Comparison of ENCODE assay signal across 8 cellular contexts in the genomic region with DNA sequence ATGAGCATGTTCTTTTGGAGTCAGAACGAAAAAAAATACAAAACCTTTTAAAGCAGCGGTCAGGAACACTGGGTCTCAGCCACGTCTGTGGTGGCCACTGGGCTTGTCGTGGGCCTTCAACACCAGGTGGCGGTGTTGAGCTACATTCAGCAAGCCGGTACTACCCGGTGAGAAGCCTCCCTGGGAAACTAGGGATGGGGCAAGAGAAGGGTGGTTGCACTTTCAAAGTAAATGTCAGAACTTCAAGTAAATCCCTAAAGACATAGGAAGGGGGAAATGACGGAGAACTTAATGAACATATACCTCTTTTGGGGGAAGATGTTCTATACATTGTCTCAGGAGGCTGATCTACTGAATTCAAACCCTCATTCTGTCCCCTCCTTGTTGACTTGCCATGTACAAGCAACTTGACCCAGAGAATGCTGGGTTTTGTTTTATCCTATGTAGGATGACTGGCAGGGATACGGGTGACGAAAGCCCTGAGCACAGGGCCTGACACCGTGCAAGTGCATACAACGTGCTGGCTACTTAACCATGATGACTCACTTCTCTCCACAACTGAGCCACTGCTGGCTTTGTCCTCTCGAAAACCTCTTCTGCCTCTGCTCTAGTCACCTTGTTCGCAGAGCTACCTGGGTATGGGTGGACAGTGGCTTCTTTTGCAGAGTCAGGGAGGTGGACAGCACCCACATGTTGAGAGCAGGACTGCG. TPM values are rescaled to one million over a fixed set of nuclear protein-coding genes. Genes with fewer than 3 reads are reported as not detected.
DNase-seq lines count a peak whose midpoint lies in the region; ATAC-seq and TF ChIP-seq lines count a peak whose summit lies in the region.

No MANE protein-coding gene starts in this region.

- TF ChIP-seq CTCF in 22Rv1 (IDR thresholded peaks at IDR 0.05) (peak; percentile 92), lower lobe of right lung (IDR thresholded peaks at IDR 0.05) (peak; percentile 95)

- no peaks in the 10 kb centered on the region for H3K36me3 ChIP-seq in lower lobe of right lung

- no peaks in the 10 kb centered on the region for H3K4me1 Mint-ChIP-seq in activated CD4-positive, alpha-beta T cell treated with anti-CD3 and anti-CD28 coated beads, Interleukin-2, amount 10 ng/mL, durations not matched to agents 7 days and 5 days

- peaks cover 5% of the 10 kb centered on the region for H3K27me3 ChIP-seq in lower lobe of right lung (ENCODE audit: low read depth)

- H3K27me3 Mint-ChIP-seq in activated CD4-positive, alpha-beta T cell treated with anti-CD3 and anti-CD28 coated beads, Interleukin-2, amount 10 ng/mL, durations not matched to agents 7 days and 5 days: peaks cover 10% of the 10 kb centered on the region

- no peaks in the 10 kb centered on the region for H3K36me3 Mint-ChIP-seq in activated CD4-positive, alpha-beta T cell treated with anti-CD3 and anti-CD28 coated beads, Interleukin-2, amount 10 ng/mL, durations not matched to agents 7 days and 5 days (ENCODE audit: low read depth)

- no peak overlapping the region for H3K4me3 Mint-ChIP-seq in activated CD4-positive, alpha-beta T cell treated with anti-CD3 and anti-CD28 coated beads, Interleukin-2, amount 10 ng/mL, durations not matched to agents 7 days and 5 days

- no peak overlapping the region for H3K27ac Mint-ChIP-seq in activated CD4-positive, alpha-beta T cell treated with anti-CD3 and anti-CD28 coated beads, Interleukin-2, amount 10 ng/mL, durations not matched to agents 7 days and 5 days

- POLR2A ChIA-PET in activated CD4-positive, alpha-beta T cell treated with anti-CD3 and anti-CD28 coated beads, Interleukin-2, amount 10 ng/mL, durations not matched to agents 7 days and 5 days (lab: Charles Lee): no interaction called here

- CTCF ChIA-PET in activated CD4-positive, alpha-beta T cell treated with anti-CD3 and anti-CD28 coated beads, Interleukin-2, amount 10 ng/mL, durations not matched to agents 7 days and 5 days (lab: Charles Lee): interaction anchor here (0.6 to 2.2 kb wide), 5 partner anchors 9 to 1355 kb away, joined by 3 to 11 read pairs (median 4); no protein-coding TSS in a partner anchor

- H3K9me3 ChIP-seq in lower lobe of right lung: no peaks in the 10 kb centered on the region

- ATAC-seq in GM18498 (IDR thresholded peaks at IDR 0.05; ENCODE audit: unreplicated experiment): peak; percentile 75
- ATAC-seq in HG03108 (IDR thresholded peaks at IDR 0.05; ENCODE audit: unreplicated experiment): peak; percentile 59
- peak; percentile 93 to 94 for ATAC-seq in lower lobe of right lung

- H3K27ac ChIP-seq in 22Rv1 (no peak overlapping the region), lower lobe of right lung (no peak overlapping the region)

- no peak overlapping the region for H3K4me3 ChIP-seq in lower lobe of right lung

- H3K9me3 Mint-ChIP-seq in activated CD4-positive, alpha-beta T cell treated with anti-CD3 and anti-CD28 coated beads, Interleukin-2, amount 10 ng/mL, durations not matched to agents 7 days and 5 days: no peaks in the 10 kb centered on the region

- H3K4me1 ChIP-seq in lower lobe of right lung: no peaks in the 10 kb centered on the region

- DNase-seq in NCI-H526 (lab: John Stamatoyannopoulos, UW): peak; percentile 8 to 71
- peak; percentile 75 for DNase-seq in activated CD4-positive, alpha-beta T cell treated with anti-CD3 and anti-CD28 coated beads, Interleukin-2, amount 10 ng/mL, durations not matched to agents 7 days and 5 days
- peak; percentile 47 to 74 for DNase-seq in dermis microvascular lymphatic vessel endothelial cell (ENCODE audit: low read depth in 2 of 2)
- peak; percentile 82 for DNase-seq in lower lobe of right lung
- DNase-seq in stimulated activated CD4-positive, alpha-beta T cell treated with anti-CD3 and anti-CD28 coated beads, TNF-alpha, amount 100 ng/mL, for 48 hours (ENCODE audit: low read depth in 3 of 3): peak; percentile 37 to 66 (median 54)

- intact Hi-C loops in lower lobe of right lung (cut with DNase I): no loop called here

RNA-seq across cellular contexts. Expression of gene BAMBI, which starts 49.0 kb away (rescaled TPM):
- total RNA-seq in activated CD4-positive, alpha-beta T cell treated with anti-CD3 and anti-CD28 coated beads, Interleukin-2, amount 10 ng/mL, durations not matched to agents 7 days and 5 days: not detected
- total RNA-seq in dermis microvascular lymphatic vessel endothelial cell: 1.8 and 2.4 TPM in 2 replicates
- total RNA-seq in lower lobe of right lung: 7.9 TPM
